ENCODE assay signal across 12 cellular contexts in genomic region chr2:216596234-216596985, GRCh38. TPM values are rescaled to one million over a fixed set of nuclear protein-coding genes. Genes with fewer than 3 reads are reported as not detected.
DNase-seq lines count a peak whose midpoint lies in the region; ATAC-seq and TF ChIP-seq lines count a peak whose summit lies in the region.
"Had no signal": no experiment of that assay in that cellular context is flagged by ENCODE, and none has a peak within 500 bp of the region (broad histone marks: within the 10 kb centered on the region; RNA-seq: fewer than 3 reads in every experiment).

No MANE protein-coding gene starts in this region.

- no peak overlapping the region for H2BK15ac ChIP-seq in neuronal stem cell (ENCODE audit: low read length)

- ATAC-seq in SK-N-SH treated with all-trans-retinoic acid at 6 μM for 48 hours: peak; percentile 80
- ATAC-seq in activated T-helper 17 cell treated with anti-CD3 and anti-CD28 coated beads, Interleukin-2, amount 50 U/mL, for 72 hours (replicated peaks): no peak

- intact Hi-C loops in left ventricle myocardium inferior (cut with micrococcal nuclease) (no loop called here), head of caudate nucleus (cut with DNase I) (no loop called here)

- H3K4me1 Mint-ChIP-seq in activated T-helper 17 cell treated with anti-CD3 and anti-CD28 coated beads, Interleukin-2, amount 50 U/mL, for 72 hours: no peaks in the 10 kb centered on the region

- no peak overlapping the region for H3K4me3 Mint-ChIP-seq in activated T-helper 17 cell treated with anti-CD3 and anti-CD28 coated beads, Interleukin-2, amount 50 U/mL, for 72 hours

- no peaks in the 10 kb centered on the region for H4K20me1 ChIP-seq in MM.1S (ENCODE audit: insufficient read depth, low read length)

- no peak overlapping the region for H3K4me2 ChIP-seq in MM.1S (ENCODE audit: low read depth, low read length)
- no peak overlapping the region for H3K4me2 ChIP-seq in neuronal stem cell (ENCODE audit: insufficient read depth, low read length, poor library complexity, severe bottlenecking)

- H3K18ac ChIP-seq in neuronal stem cell (ENCODE audit: low read length): no peak overlapping the region

- H3K4me3 ChIP-seq in AG04449 (ENCODE audit: low read depth, low read length): no peak overlapping the region
- H3K4me3 ChIP-seq in left ventricle myocardium inferior: no peak overlapping the region
- H3K4me3 ChIP-seq in MM.1S (ENCODE audit: low read length): no peak overlapping the region
- H3K4me3 ChIP-seq in neuronal stem cell (ENCODE audit: low read length in 2 of 2): no peak overlapping the region
- H3K4me3 ChIP-seq: cardiac muscle cell, thoracic aorta had no signal

- H3K27me3 ChIP-seq in left ventricle myocardium inferior (ENCODE audit: low read depth) (no peaks in the 10 kb centered on the region), MM.1S (replicated peaks; ENCODE audit: insufficient read depth, low read length) (no peaks in the 10 kb centered on the region), neuronal stem cell (ENCODE audit: control insufficient read depth in 3 of 3, insufficient read depth in 3 of 3, low read depth in 1 of 3, low read length in 3 of 3) (no peaks in the 10 kb centered on the region)
- H3K27me3 ChIP-seq: cardiac muscle cell had no signal

- H3K14ac ChIP-seq in neuronal stem cell (ENCODE audit: low read length): no peak overlapping the region

- H3F3A ChIP-seq in MM.1S (ENCODE audit: insufficient read depth, low read length): no peaks in the 10 kb centered on the region

- peak; percentile 31 for DNase-seq in AG04449 (ENCODE audit: low read depth, low spot score)
- peak; percentile 58 for DNase-seq in HS-5 (ENCODE audit: low read depth)
- DNase-seq in left ventricle myocardium inferior: no peak
- no peak for DNase-seq in MM.1S
- no peak for DNase-seq in neuronal stem cell (ENCODE audit: low spot score)
- no peak for DNase-seq in head of caudate nucleus
- DNase-seq: activated CD4-positive, alpha-beta T cell treated with anti-CD3 and anti-CD28 coated beads for 48 hours; NK-92 treated with Interleukin-12 subunit alpha and Interleukin-12 subunit beta, amount 100 ng/mL, for 24 hours had no signal

- H3K9me3 Mint-ChIP-seq in activated T-helper 17 cell treated with anti-CD3 and anti-CD28 coated beads, Interleukin-2, amount 50 U/mL, for 72 hours: no peaks in the 10 kb centered on the region

- H3K79me1 ChIP-seq in neuronal stem cell (ENCODE audit: low read depth, low read length): no peaks in the 10 kb centered on the region

- H3K9me3 ChIP-seq in left ventricle myocardium inferior (replicated peaks) (no peaks in the 10 kb centered on the region), MM.1S (replicated peaks; ENCODE audit: insufficient read depth, low read length) (no peaks in the 10 kb centered on the region), neuronal stem cell (replicated peaks in 1 of 2; ENCODE audit: control insufficient read depth in 2 of 2, insufficient read depth in 1 of 2, low read depth in 1 of 2, low read length in 2 of 2) (peaks cover 0 to 7% of the 10 kb centered on the region in 2 donors)
- H3K9me3 ChIP-seq: thoracic aorta had no signal

- H3K4me1 ChIP-seq in left ventricle myocardium inferior: peaks cover 27% of the 10 kb centered on the region
- H3K4me1 ChIP-seq in MM.1S (ENCODE audit: low read length): no peaks in the 10 kb centered on the region
- H3K4me1 ChIP-seq in neuronal stem cell (ENCODE audit: control insufficient read depth in 2 of 2, insufficient read depth in 1 of 2, low read depth in 1 of 2, low read length in 2 of 2): peaks cover 0 to 6% of the 10 kb centered on the region in 2 donors

- no peak overlapping the region for H4K91ac ChIP-seq in neuronal stem cell (ENCODE audit: low read depth, low read length, poor library complexity)

- no peak overlapping the region for H4K8ac ChIP-seq in neuronal stem cell (ENCODE audit: low read depth, low read length)

- H2AFZ ChIP-seq in MM.1S (ENCODE audit: low read length): no peak overlapping the region
- no peak overlapping the region for H2AFZ ChIP-seq in neuronal stem cell (ENCODE audit: low read length)

- H2BK12ac ChIP-seq in neuronal stem cell (ENCODE audit: low read length): no peak overlapping the region

- H3K27ac Mint-ChIP-seq in activated T-helper 17 cell treated with anti-CD3 and anti-CD28 coated beads, Interleukin-2, amount 50 U/mL, for 72 hours: no peak overlapping the region

- no peak overlapping the region for H3K4ac ChIP-seq in neuronal stem cell (ENCODE audit: low read length)

- no peaks in the 10 kb centered on the region for H3K9me2 ChIP-seq in MM.1S (replicated peaks; ENCODE audit: insufficient read depth, low read length)

- H3K36me3 Mint-ChIP-seq in activated T-helper 17 cell treated with anti-CD3 and anti-CD28 coated beads, Interleukin-2, amount 50 U/mL, for 72 hours (ENCODE audit: low read depth): no peaks in the 10 kb centered on the region

- no CpG with 5 or more reads among the region's 8 CpGs for WGBS in neuronal stem cell (ENCODE audit: extremely low coverage in 2 of 2, insufficient read length in 2 of 2, insufficient replicate concordance in 1 of 2), 2 donors

- H3K23ac ChIP-seq in neuronal stem cell (ENCODE audit: low read depth, low read length, poor library complexity): no peak overlapping the region

- TF ChIP-seq CTCF in AG04449 (IDR thresholded peaks at IDR 0.05; ENCODE audit: insufficient read depth, low read length, missing control alignments): no peak
- TF ChIP-seq CTCF in left ventricle myocardium inferior (IDR thresholded peaks at IDR 0.05; ENCODE audit: borderline replicate concordance): no peak
- no peak for TF ChIP-seq CTCF in MM.1S (IDR thresholded peaks at IDR 0.05; ENCODE audit: low read length)

- CTCF ChIA-PET in AG04449 (lab: Yijun Ruan, JAX): interaction anchor here (0.9 to 1.0 kb wide), 3 partner anchors 18 to 70 kb away, joined by 3 read pairs; no protein-coding TSS in a partner anchor

- no peak overlapping the region for H2AK5ac ChIP-seq in neuronal stem cell (ENCODE audit: low read depth, low read length)

- H3K36me3 ChIP-seq in left ventricle myocardium inferior: no peaks in the 10 kb centered on the region
- H3K36me3 ChIP-seq in MM.1S (replicated peaks; ENCODE audit: insufficient read depth, low read length): no peaks in the 10 kb centered on the region
- H3K36me3 ChIP-seq in neuronal stem cell (replicated peaks in 1 of 2; ENCODE audit: control insufficient read depth in 2 of 2, insufficient read depth in 2 of 2, low read length in 2 of 2): no peaks in the 10 kb centered on the region
- H3K36me3 ChIP-seq: cardiac muscle cell, thoracic aorta had no signal

- peaks cover 16% of the 10 kb centered on the region for H3K27me3 Mint-ChIP-seq in activated T-helper 17 cell treated with anti-CD3 and anti-CD28 coated beads, Interleukin-2, amount 50 U/mL, for 72 hours

- H2BK120ac ChIP-seq in neuronal stem cell (ENCODE audit: low read depth, low read length): no peak overlapping the region

- H3K27ac ChIP-seq in left ventricle myocardium inferior (replicated peaks) (peak overlapping the region; percentile 34), MM.1S (ENCODE audit: low read length) (no peak overlapping the region), neuronal stem cell (replicated peaks; ENCODE audit: low read length) (no peak overlapping the region)
- H3K27ac ChIP-seq: cardiac muscle cell, thoracic aorta had no signal

- H2BK5ac ChIP-seq in neuronal stem cell (ENCODE audit: low read length): no peak overlapping the region

- no peak overlapping the region for H3K9ac ChIP-seq in MM.1S (ENCODE audit: low read length)
- H3K9ac ChIP-seq in neuronal stem cell (ENCODE audit: low read depth, low read length, poor library complexity): no peak overlapping the region

- no peaks in the 10 kb centered on the region for H3K79me2 ChIP-seq in MM.1S (ENCODE audit: low read length)

- POLR2A ChIA-PET in AG04449 (lab: Yijun Ruan, JAX): no interaction called here

TF ChIP-seq in SK-N-SH treated with all-trans-retinoic acid at 6 μM for 48 hours, 23 proteins besides CTCF, POLR2A, EP300 and RAD21:
- TF ChIP-seq TSHZ2 (CRISPR knock-in tag; IDR thresholded peaks at IDR 0.05) (peak; percentile 54; the same call in 1 of the 2 replicates), TCF4 (CRISPR knock-in tag; IDR thresholded peaks at IDR 0.05; ENCODE audit: borderline replicate concordance) (peak; percentile 78; the same call in 1 of the 2 replicates), RARB (CRISPR knock-in tag; IDR thresholded peaks at IDR 0.05) (no peak)

RNA-seq across cellular contexts. Expression of gene IGFBP2, which starts 36.8 kb away (rescaled TPM):
- 136 TPM for total RNA-seq in left ventricle myocardium inferior
- 479 TPM for polyA plus RNA-seq in neuronal stem cell (2013, experiment 1 of 2)
- 466 TPM for polyA plus RNA-seq in neuronal stem cell (2013, experiment 2 of 2)
- under 1 TPM in 1 of 2 donors, not detected in 1; 0.32 TPM for total RNA-seq in activated T-helper 17 cell treated with anti-CD3 and anti-CD28 coated beads, Interleukin-2, amount 50 U/mL, for 72 hours

Comparison
In these comparisons a context has a peak if more than half of its experiments do, and no peak if none do; other contexts are left out.
1. DNase-seq: peak in AG04449 (single experiment) and HS-5 (single experiment); none in left ventricle myocardium inferior (single experiment), MM.1S (single experiment), neuronal stem cell (single experiment) and head of caudate nucleus (0 of 42).
2. RNA of gene IGFBP2, which starts 36.8 kb away (total RNA-seq): 136 TPM in left ventricle myocardium inferior (single experiment); 0.32 TPM in activated T-helper 17 cell treated with anti-CD3 and anti-CD28 coated beads, Interleukin-2, amount 50 U/mL, for 72 hours; every median in the first group is over 100 times any median in the second.